8 cellular contexts compared by ENCODE assay signal in genomic region chr10:102418612-102419560, GRCh38. TPM values are rescaled to one million over a fixed set of nuclear protein-coding genes. Genes with fewer than 3 reads are reported as not detected.
A peak's percentile ranks its signal among the peaks of the same experiment; 100 is the strongest.
DNase-seq lines count a peak whose midpoint lies in the region; ATAC-seq and TF ChIP-seq lines count a peak whose summit lies in the region.

TSS of gene PSD (minus strand) at chr10:102418785. CDS start at chr10:102417038, 1,747 bp downstream.

- H3K27ac ChIP-seq in heart left ventricle (peak within 1 kb of the TSS in 1 of 12 donors; percentile 91), neutrophil (no peak within 1 kb of the TSS)

- peaks cover 27 to 47% of the 10 kb centered on the region in 2 donors for H3K27me3 Mint-ChIP-seq in effector memory CD8-positive, alpha-beta T cell

- 1 to 3% (median 2%) methylated on average over 31 to 54 of the region's 54 CpGs for WGBS in heart left ventricle, 4 donors

- intact Hi-C loops in heart left ventricle (cut with DNase I) (loop anchor here in 1 of 10 donors (10.0 kb wide), 1 partner anchor 254 kb away; no protein-coding TSS in a partner anchor), left ventricle myocardium superior (cut with micrococcal nuclease) (no loop called here)

- peak within 1 kb of the TSS; percentile 91 for H3K9ac ChIP-seq in NT2/D1 (ENCODE audit: insufficient read length, low read depth)

- peaks cover 6 to 45% (median 28%) of the 10 kb centered on the region in 12 donors for H3K4me1 ChIP-seq in heart left ventricle
- H3K4me1 ChIP-seq in NT2/D1 (ENCODE audit: insufficient read depth, insufficient read length) = peaks cover 12% of the 10 kb centered on the region
- H3K4me1 ChIP-seq in neutrophil (ENCODE audit: control insufficient read depth in 1 of 2, insufficient read depth in 1 of 2, low read depth in 1 of 2, low read length in 1 of 2) = peaks cover 37 to 45% of the 10 kb centered on the region in 2 experiments

- H3K4me3 Mint-ChIP-seq in effector memory CD8-positive, alpha-beta T cell = peak within 1 kb of the TSS; percentile 96 to 98

- H3K27ac Mint-ChIP-seq in effector memory CD8-positive, alpha-beta T cell = peak within 1 kb of the TSS in 1 of 2 donors; percentile 91

- no peak for TF ChIP-seq CTCF in heart left ventricle (IDR thresholded peaks at IDR 0.05)
- no peak for TF ChIP-seq CTCF in neutrophil (IDR thresholded peaks at IDR 0.05)

- DNase-seq in heart left ventricle (peak in 1 of 5 donors; percentile 34), left ventricle myocardium superior (no peak), NT2/D1 (ENCODE audit: low read depth, low spot score) (no peak), islet precursor cell (no peak), superior temporal gyrus (ENCODE audit: extremely low spot score) (no peak), GDM1 (lab: John Stamatoyannopoulos, UW) (no peak)
- no peak for DNase-seq in effector memory CD8-positive, alpha-beta T cell

- H3K4me3 ChIP-seq in heart left ventricle (peak within 1 kb of the TSS; percentile 13 to 99 (median 88)), NT2/D1 (ENCODE audit: insufficient read length, low read depth) (peak within 1 kb of the TSS; percentile 87), neutrophil (ENCODE audit: low read depth in 1 of 2, low read length in 1 of 2) (peak within 1 kb of the TSS; percentile 80 to 89)

- H3K27me3 ChIP-seq in heart left ventricle (peaks cover 7 to 47% (median 25%) of the 10 kb centered on the region in 9 donors), NT2/D1 (ENCODE audit: insufficient read depth, insufficient read length) (no peaks in the 10 kb centered on the region), neutrophil (peaks cover 63% of the 10 kb centered on the region)

- H3K36me3 ChIP-seq in heart left ventricle (peaks cover 0 to 11% (median 8%) of the 10 kb centered on the region in 9 donors), NT2/D1 (ENCODE audit: insufficient read depth, insufficient read length, low read length) (peaks cover 12% of the 10 kb centered on the region), neutrophil (peaks cover 4% of the 10 kb centered on the region)

- no peak for TF ChIP-seq POLR2A in heart left ventricle (IDR thresholded peaks at IDR 0.05)

- ATAC-seq in heart left ventricle (no peak), left ventricle myocardium superior (no peak)
- ATAC-seq in effector memory CD8-positive, alpha-beta T cell (replicated peaks) = no peak

- no peaks in the 10 kb centered on the region for H3K9me3 ChIP-seq in heart left ventricle
- no peaks in the 10 kb centered on the region for H3K9me3 ChIP-seq in NT2/D1 (ENCODE audit: insufficient read depth, low read length)
- no peaks in the 10 kb centered on the region for H3K9me3 ChIP-seq in neutrophil

- peaks cover 28% of the 10 kb centered on the region in 2 donors for H3K4me1 Mint-ChIP-seq in effector memory CD8-positive, alpha-beta T cell (ENCODE audit: low read depth in 2 of 2)

- peaks cover 37% of the 10 kb centered on the region for H3K36me3 Mint-ChIP-seq in effector memory CD8-positive, alpha-beta T cell (ENCODE audit: insufficient read depth)

- no peaks in the 10 kb centered on the region for H3K9me3 Mint-ChIP-seq in effector memory CD8-positive, alpha-beta T cell

RNA-seq across cellular contexts. Expression of gene PSD, which starts in this region (rescaled TPM):
- total RNA-seq in heart left ventricle (1 to 10 TPM in 4 of 9 donors, under 1 TPM in 5; 0.34 to 1.7 (median 0.86) TPM), left ventricle myocardium superior (0.50 TPM)
- under 1 TPM; 0.14 to 0.76 TPM for polyA plus RNA-seq in heart left ventricle
